ENCODE assay signal across 22 cellular contexts in genomic region chr13:24104723-24105122, GRCh38.
"Had no signal": no experiment of that assay in that cellular context is flagged by ENCODE, and none has a peak within 500 bp of the region (broad histone marks: within the 10 kb centered on the region; RNA-seq: fewer than 3 reads in every experiment).

No MANE protein-coding gene starts in this region.

- H3K4me1 Mint-ChIP-seq: activated CD8-positive, alpha-beta memory T cell treated with anti-CD3 and anti-CD28 coated beads, Interleukin-2, amount 10 ng/mL, durations not matched to agents 7 days and 5 days; activated naive CD8-positive, alpha-beta T cell treated with anti-CD3 and anti-CD28 coated beads, Interleukin-2, amount 50 U/mL, for 24 hours had no signal

- FAIRE-seq: islet of Langerhans, pancreas, urothelium cell line had no signal

- ATAC-seq: activated CD8-positive, alpha-beta memory T cell treated with anti-CD3 and anti-CD28 coated beads, Interleukin-2, amount 10 ng/mL, durations not matched to agents 7 days and 5 days; activated CD8-positive, alpha-beta T cell treated with anti-CD3 and anti-CD28 coated beads for 36 hours; activated naive CD8-positive, alpha-beta T cell treated with anti-CD3 and anti-CD28 coated beads, Interleukin-2, amount 50 U/mL, for 24 hours; gastroesophageal sphincter; pancreas; right cardiac atrium; stimulated activated memory B cell treated with anti-CD40 and anti-IgM and Interleukin-4, amounts not matched to agents 10 μg/mL and 1 μg/mL and 100 μg/mL, for 72 hours had no signal

- H3K4me1 ChIP-seq: esophagus squamous epithelium, gastroesophageal sphincter had no signal

- H3K4me3 Mint-ChIP-seq: activated CD8-positive, alpha-beta memory T cell treated with anti-CD3 and anti-CD28 coated beads, Interleukin-2, amount 10 ng/mL, durations not matched to agents 7 days and 5 days; activated CD8-positive, alpha-beta T cell treated with anti-CD3 and anti-CD28 coated beads for 36 hours; activated naive CD8-positive, alpha-beta T cell treated with anti-CD3 and anti-CD28 coated beads, Interleukin-2, amount 50 U/mL, for 24 hours; endodermal cell; nephron; stimulated activated memory B cell treated with anti-CD40 and anti-IgM and Interleukin-4, amounts not matched to agents 10 μg/mL and 1 μg/mL and 100 μg/mL, for 72 hours had no signal

- H3K27ac ChIP-seq: coronary artery, esophagus squamous epithelium, gastroesophageal sphincter, pancreas, skin epidermis, transverse colon had no signal

- H3K9me3 ChIP-seq: esophagus squamous epithelium, gastroesophageal sphincter, pancreas, transverse colon had no signal

- H3K9me3 Mint-ChIP-seq: activated CD8-positive, alpha-beta T cell treated with anti-CD3 and anti-CD28 coated beads for 36 hours; activated naive CD8-positive, alpha-beta T cell treated with anti-CD3 and anti-CD28 coated beads, Interleukin-2, amount 50 U/mL, for 24 hours; endodermal cell; nephron; stimulated activated memory B cell treated with anti-CD40 and anti-IgM and Interleukin-4, amounts not matched to agents 10 μg/mL and 1 μg/mL and 100 μg/mL, for 72 hours had no signal

- H3K27me3 ChIP-seq: gastroesophageal sphincter, pancreas, transverse colon had no signal

- H3K36me3 ChIP-seq: esophagus squamous epithelium, gastroesophageal sphincter, pancreas, transverse colon had no signal

- H3K27ac Mint-ChIP-seq: activated CD8-positive, alpha-beta memory T cell treated with anti-CD3 and anti-CD28 coated beads, Interleukin-2, amount 10 ng/mL, durations not matched to agents 7 days and 5 days; activated CD8-positive, alpha-beta T cell treated with anti-CD3 and anti-CD28 coated beads for 36 hours; activated naive CD8-positive, alpha-beta T cell treated with anti-CD3 and anti-CD28 coated beads, Interleukin-2, amount 50 U/mL, for 24 hours; endodermal cell; nephron; stimulated activated memory B cell treated with anti-CD40 and anti-IgM and Interleukin-4, amounts not matched to agents 10 μg/mL and 1 μg/mL and 100 μg/mL, for 72 hours had no signal

- H3K4me3 ChIP-seq: coronary artery, esophagus squamous epithelium, gastroesophageal sphincter, pancreas, skin epidermis, transverse colon had no signal

- DNase-seq: activated CD4-positive, alpha-beta T cell treated with anti-CD3 and anti-CD28 coated beads for 48 hours; activated CD8-positive, alpha-beta memory T cell treated with anti-CD3 and anti-CD28 coated beads, Interleukin-2, amount 10 ng/mL, durations not matched to agents 7 days and 5 days; activated CD8-positive, alpha-beta T cell treated with anti-CD3 and anti-CD28 coated beads for 36 hours; activated effector memory CD4-positive, alpha-beta T cell treated with anti-CD3 and anti-CD28 coated beads, Interleukin-2, amount 50 U/mL, for 16 hours; activated naive CD4-positive, alpha-beta T cell treated with anti-CD3 and anti-CD28 coated beads, Interleukin-2, amount 50 U/mL, for 16 hours; activated naive CD8-positive, alpha-beta T cell treated with anti-CD3 and anti-CD28 coated beads, Interleukin-2, amount 50 U/mL, for 24 hours; activated T-cell treated with anti-CD3 and anti-CD28 coated beads for 4 hours; cerebellar nuclear complex; endodermal cell; esophagus squamous epithelium; head of caudate nucleus; pancreas; right cardiac atrium; stimulated activated CD4-positive, alpha-beta T cell treated with anti-CD3 and anti-CD28 coated beads, Interleukin-2, amount 100 ng/mL, for 24 hours; transverse colon had no signal
